Comparison of ENCODE assay signal across 21 cellular contexts in the genomic region with DNA sequence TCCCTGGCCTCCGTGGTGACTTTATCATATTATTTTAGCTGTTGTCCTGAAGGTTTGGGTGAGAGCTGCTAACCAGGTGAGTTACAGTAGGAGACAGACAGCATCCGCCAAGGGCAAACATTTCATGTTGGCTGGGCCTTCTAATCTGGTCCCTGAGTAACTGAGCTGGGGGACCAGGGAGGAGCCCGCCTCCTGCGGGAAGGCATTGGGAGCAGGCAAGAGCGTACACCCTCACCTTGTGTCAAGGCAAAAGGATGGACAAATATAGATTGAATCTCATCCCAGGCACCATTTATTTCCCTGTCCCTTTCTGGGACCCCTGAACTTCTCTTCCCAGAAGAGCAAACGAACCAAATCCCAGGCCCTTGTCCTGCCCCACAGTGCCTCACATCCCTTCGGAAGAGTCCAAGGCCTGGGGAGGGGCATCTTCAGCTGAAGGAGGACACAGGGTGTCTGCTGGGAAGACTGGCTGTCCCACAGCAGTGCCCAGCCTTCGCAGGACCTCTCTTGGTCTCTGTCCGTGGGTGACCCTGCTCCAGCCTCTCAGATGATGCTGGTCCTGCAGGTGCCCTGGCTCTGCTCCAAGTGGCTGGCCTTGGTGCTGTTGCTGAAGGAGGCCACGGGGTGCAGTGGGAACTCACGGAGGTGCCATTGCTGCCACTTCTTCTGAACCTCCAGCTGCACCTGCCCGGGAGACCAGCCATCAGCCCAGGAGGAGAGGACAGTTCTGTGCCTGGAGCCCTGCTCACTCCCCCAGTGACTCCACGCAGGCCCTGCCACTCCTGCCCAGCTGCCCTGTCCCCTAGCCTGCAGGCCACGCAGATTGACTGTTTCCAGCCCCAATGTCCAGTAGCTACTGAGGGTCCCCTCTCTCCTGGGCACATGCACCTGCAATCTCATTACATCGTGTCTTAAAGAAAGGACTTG.
"Had no signal": no experiment of that assay in that cellular context is flagged by ENCODE, and none has a peak within 500 bp of the region (broad histone marks: within the 10 kb centered on the region; RNA-seq: fewer than 3 reads in every experiment).

No MANE protein-coding gene starts in this region.

- H3K27ac ChIP-seq: adrenal gland, ascending aorta, colonic mucosa, dorsolateral prefrontal cortex, heart right ventricle, neutrophil, right lobe of liver, skin epidermis, upper lobe of right lung had no signal

- ATAC-seq: naive thymus-derived CD8-positive, alpha-beta T cell; stimulated activated memory B cell treated with anti-CD40 and anti-IgM and Interleukin-4, amounts not matched to agents 10 μg/mL and 1 μg/mL and 100 μg/mL, for 72 hours; upper lobe of right lung; WTC11 had no signal

- H3K9me3 ChIP-seq: adrenal gland, ascending aorta, colonic mucosa, heart right ventricle, neutrophil, right lobe of liver, upper lobe of right lung had no signal

- H3K4me1 Mint-ChIP-seq: naive thymus-derived CD8-positive, alpha-beta T cell had no signal

- H3K27me3 ChIP-seq: adrenal gland, ascending aorta, colonic mucosa, dorsolateral prefrontal cortex, heart right ventricle, neutrophil, right lobe of liver, upper lobe of right lung had no signal

- H3K9me3 Mint-ChIP-seq: stimulated activated memory B cell treated with anti-CD40 and anti-IgM and Interleukin-4, amounts not matched to agents 10 μg/mL and 1 μg/mL and 100 μg/mL, for 72 hours; T-helper 1 cell treated with Interleukin-12 subunit alpha and Interleukin-12 subunit beta and Interleukin-4 antibody, amounts not matched to agents 30 μg/mL and 1 μg/mL, for 36 hours; WTC11 had no signal

- H3K4me3 Mint-ChIP-seq: activated naive CD8-positive, alpha-beta T cell; naive thymus-derived CD8-positive, alpha-beta T cell; stimulated activated memory B cell treated with anti-CD40 and anti-IgM and Interleukin-4, amounts not matched to agents 10 μg/mL and 1 μg/mL and 100 μg/mL, for 72 hours; T-helper 1 cell treated with Interleukin-12 subunit alpha and Interleukin-12 subunit beta and Interleukin-4 antibody, amounts not matched to agents 30 μg/mL and 1 μg/mL, for 36 hours; WTC11 had no signal

- H3K27ac Mint-ChIP-seq: activated naive CD8-positive, alpha-beta T cell; stimulated activated memory B cell treated with anti-CD40 and anti-IgM and Interleukin-4, amounts not matched to agents 10 μg/mL and 1 μg/mL and 100 μg/mL, for 72 hours; T-helper 1 cell treated with Interleukin-12 subunit alpha and Interleukin-12 subunit beta and Interleukin-4 antibody, amounts not matched to agents 30 μg/mL and 1 μg/mL, for 36 hours; WTC11 had no signal

- DNase-seq: activated naive CD4-positive, alpha-beta T cell; activated T-cell treated with anti-CD3 and anti-CD28 coated beads, Interleukin-2, amount 50 U/mL, for 1 hour; central memory CD4-positive, alpha-beta T cell; colonic mucosa; dorsolateral prefrontal cortex; foreskin fibroblast; heart right ventricle; left colon; stimulated activated CD4-positive, alpha-beta T cell treated with anti-CD3 and anti-CD28 coated beads, Interleukin-2, amount 100 ng/mL, for 24 hours; T1000; upper lobe of right lung had no signal

- H3K4me3 ChIP-seq: adrenal gland, ascending aorta, colonic mucosa, dorsolateral prefrontal cortex, heart right ventricle, right lobe of liver, skin epidermis, upper lobe of right lung had no signal

- H3K4me1 ChIP-seq: ascending aorta, colonic mucosa, heart right ventricle had no signal

- H3K27me3 Mint-ChIP-seq: activated naive CD8-positive, alpha-beta T cell had no signal

- H3K36me3 ChIP-seq: colonic mucosa, heart right ventricle, neutrophil, upper lobe of right lung had no signal
